Comparison of ENCODE assay signal across 8 cellular contexts in genomic region chr1:78607334-78607927, GRCh38. TPM values are rescaled to one million over a fixed set of nuclear protein-coding genes. Genes with fewer than 3 reads are reported as not detected.
DNase-seq lines count a peak whose midpoint lies in the region; FAIRE-seq and TF ChIP-seq lines count a peak whose summit lies in the region.

No MANE protein-coding gene starts in this region.

- WGBS in mesenchymal stem cell, result 79% methylated on average over 5 of the region's 5 CpGs

- H3K36me3 ChIP-seq in KMS-11 (ENCODE audit: insufficient read depth) (no peaks in the 10 kb centered on the region), astrocyte (ENCODE audit: insufficient read depth, low read length) (no peaks in the 10 kb centered on the region), mesenchymal stem cell (ENCODE audit: control insufficient read depth in 1 of 2, insufficient read depth in 2 of 2, low read depth in 1 of 2, low read length in 2 of 2) (no peaks in the 10 kb centered on the region)

- H3K18ac ChIP-seq in mesenchymal stem cell (ENCODE audit: low read depth in 1 of 2, low read length in 2 of 2), result no peak overlapping the region

- no peak overlapping the region for H2AFZ ChIP-seq in KMS-11 (ENCODE audit: low read depth)
- H2AFZ ChIP-seq in astrocyte (ENCODE audit: low read depth, low read length), result no peak overlapping the region
- no peak overlapping the region for H2AFZ ChIP-seq in mesenchymal stem cell (ENCODE audit: low read depth, low read length)

- H3K4me1 ChIP-seq in KMS-11 (ENCODE audit: low read depth, poor library complexity, severe bottlenecking) (peaks cover 3% of the 10 kb centered on the region), astrocyte (ENCODE audit: insufficient read depth, low read length) (no peaks in the 10 kb centered on the region), mesenchymal stem cell (ENCODE audit: control insufficient read depth, insufficient read depth, low read depth, low read length) (no peaks in the 10 kb centered on the region)

- H3K4me2 ChIP-seq in KMS-11, result no peak overlapping the region
- no peak overlapping the region for H3K4me2 ChIP-seq in astrocyte (ENCODE audit: low read length)
- no peak overlapping the region for H3K4me2 ChIP-seq in mesenchymal stem cell (ENCODE audit: low read length, poor library complexity, severe bottlenecking)

- no peaks in the 10 kb centered on the region for H3K79me1 ChIP-seq in mesenchymal stem cell (replicated peaks; ENCODE audit: low read length, poor library complexity, severe bottlenecking)

- H3K9me3 Mint-ChIP-seq in astrocyte (ENCODE audit: unreplicated experiment), result no peaks in the 10 kb centered on the region

- peaks cover 5% of the 10 kb centered on the region for H3K27me3 Mint-ChIP-seq in astrocyte (ENCODE audit: low read depth, unreplicated experiment)

- H3K4ac ChIP-seq in mesenchymal stem cell (ENCODE audit: low read depth in 1 of 2, low read length in 2 of 2), result no peak overlapping the region

- H2AK5ac ChIP-seq in mesenchymal stem cell (ENCODE audit: low read length, severe bottlenecking), result no peak overlapping the region

- no peak overlapping the region for H2BK5ac ChIP-seq in mesenchymal stem cell (ENCODE audit: low read depth, low read length, poor library complexity, severe bottlenecking)

- peak; percentile 61 for TF ChIP-seq CTCF in KMS-11 (conservative IDR thresholded peaks at IDR 0.05; ENCODE audit: low read depth, low read length)
- peak; percentile 49 for TF ChIP-seq CTCF in astrocyte (IDR thresholded peaks at IDR 0.05; ENCODE audit: insufficient read depth, low read depth, low read length)

- no peak overlapping the region for H2BK12ac ChIP-seq in mesenchymal stem cell (ENCODE audit: low read length in 2 of 2)

- H3K23ac ChIP-seq in mesenchymal stem cell (ENCODE audit: low read length in 2 of 2), result no peak overlapping the region

- no peak for FAIRE-seq in astrocyte (lab: Jason Lieb, UNC)

- H2BK120ac ChIP-seq in mesenchymal stem cell (ENCODE audit: low read depth, low read length), result no peak overlapping the region

- H3K27ac Mint-ChIP-seq in astrocyte (ENCODE audit: unreplicated experiment), result no peak overlapping the region

- H3K27ac ChIP-seq in KMS-11 (no peak overlapping the region), astrocyte (ENCODE audit: low read depth, low read length) (no peak overlapping the region), mesenchymal stem cell (ENCODE audit: low read length, poor library complexity, severe bottlenecking) (no peak overlapping the region)

- DNase-seq in DMS53 treated with DMSO at 0.1 percent for 48 hours (lab: John Stamatoyannopoulos, UW; ENCODE audit: unreplicated experiment), result peak; percentile 35
- peak; percentile 7 for DNase-seq in astrocyte (ENCODE audit: low read depth)
- peak; percentile 27 for DNase-seq in mesenchymal stem cell
- no peak for DNase-seq in SHP77 treated with DMSO at 0.1 percent for 48 hours (lab: John Stamatoyannopoulos, UW)
- DNase-seq in cerebellar cortex (ENCODE audit: low spot score), result no peak
- no peak for DNase-seq in stimulated activated CD8-positive, alpha-beta memory T cell treated with anti-CD3 and anti-CD28 coated beads, Interleukin-4, amount 100 ng/mL, for 48 hours
- DNase-seq in UCSD-AML1 (lab: John Stamatoyannopoulos, UW; ENCODE audit: unreplicated experiment), result no peak

- H2BK15ac ChIP-seq in mesenchymal stem cell (ENCODE audit: low read depth, poor library complexity, severe bottlenecking), result no peak overlapping the region

- H3K36me3 Mint-ChIP-seq in astrocyte (ENCODE audit: low read depth, unreplicated experiment), result no peaks in the 10 kb centered on the region

- no peaks in the 10 kb centered on the region for H3K79me2 ChIP-seq in KMS-11 (ENCODE audit: insufficient read depth, low read depth)
- no peaks in the 10 kb centered on the region for H3K79me2 ChIP-seq in astrocyte (ENCODE audit: insufficient read depth, low read length)

- H4K91ac ChIP-seq in mesenchymal stem cell (ENCODE audit: low read length), result no peak overlapping the region

- H3K9me3 ChIP-seq in astrocyte (ENCODE audit: insufficient read depth, low read depth, low read length) (no peaks in the 10 kb centered on the region), mesenchymal stem cell (ENCODE audit: control insufficient read depth, low read length) (no peaks in the 10 kb centered on the region)

- H3K4me3 ChIP-seq in KMS-11 (IDR thresholded peaks at IDR 0.05; ENCODE audit: insufficient read depth, low read depth, low read length) (no peak overlapping the region), astrocyte (ENCODE audit: insufficient read depth, low read depth, low read length) (no peak overlapping the region), mesenchymal stem cell (ENCODE audit: insufficient read depth in 1 of 2, low read depth in 1 of 2, low read length in 2 of 2) (no peak overlapping the region)

- H3K14ac ChIP-seq in mesenchymal stem cell (ENCODE audit: low read length in 2 of 2), result no peak overlapping the region

- no peaks in the 10 kb centered on the region for H3K27me3 ChIP-seq in KMS-11 (ENCODE audit: insufficient read depth, low read depth)
- no peaks in the 10 kb centered on the region for H3K27me3 ChIP-seq in astrocyte (ENCODE audit: insufficient read depth, low read length)
- no peaks in the 10 kb centered on the region for H3K27me3 ChIP-seq in mesenchymal stem cell (ENCODE audit: control insufficient read depth in 1 of 2, insufficient read depth in 1 of 2, low read length in 2 of 2)

- no peak overlapping the region for H3K9ac ChIP-seq in KMS-11
- no peak overlapping the region for H3K9ac ChIP-seq in astrocyte (ENCODE audit: low read length)
- peak overlapping the region; percentile 51 for H3K9ac ChIP-seq in mesenchymal stem cell (ENCODE audit: low read length)

- H4K20me1 ChIP-seq in KMS-11 (ENCODE audit: insufficient read depth) (no peaks in the 10 kb centered on the region), astrocyte (ENCODE audit: insufficient read depth, low read length) (no peaks in the 10 kb centered on the region)

- H3K4me3 Mint-ChIP-seq in astrocyte (ENCODE audit: unreplicated experiment), result no peak overlapping the region

- no peaks in the 10 kb centered on the region for H3K4me1 Mint-ChIP-seq in astrocyte (ENCODE audit: low read depth, unreplicated experiment)

- no peak overlapping the region for H4K8ac ChIP-seq in mesenchymal stem cell (ENCODE audit: low read length)

RNA-seq across cellular contexts. Expression of gene IFI44L, which starts 12.8 kb away (rescaled TPM):
- 184 and 271 TPM in 2 replicates for total RNA-seq in astrocyte
- polyA plus RNA-seq in mesenchymal stem cell (2013, experiment 1 of 2), result 0.21 TPM
- 0.10 TPM for polyA plus RNA-seq in mesenchymal stem cell (2013, experiment 2 of 2)

RNA-seq across cellular contexts. Expression of gene IFI44, which starts 42.2 kb away (rescaled TPM):
- total RNA-seq in astrocyte, result 144 and 176 TPM in 2 replicates
- 4.0 TPM for polyA plus RNA-seq in mesenchymal stem cell (2013, experiment 1 of 2)
- polyA plus RNA-seq in mesenchymal stem cell (2013, experiment 2 of 2), result 4.1 TPM

Comparison
In these comparisons a context has a peak if more than half of its experiments do, and no peak if none do; other contexts are left out.
1. DNase-seq: peak in DMS53 treated with DMSO at 0.1 percent for 48 hours (single experiment), astrocyte (single experiment) and mesenchymal stem cell (single experiment); none in SHP77 treated with DMSO at 0.1 percent for 48 hours (single experiment), cerebellar cortex (single experiment), stimulated activated CD8-positive, alpha-beta memory T cell treated with anti-CD3 and anti-CD28 coated beads, Interleukin-4, amount 100 ng/mL, for 48 hours (single experiment) and UCSD-AML1 (single experiment).